17 cellular contexts compared by ENCODE assay signal in the genomic region with DNA sequence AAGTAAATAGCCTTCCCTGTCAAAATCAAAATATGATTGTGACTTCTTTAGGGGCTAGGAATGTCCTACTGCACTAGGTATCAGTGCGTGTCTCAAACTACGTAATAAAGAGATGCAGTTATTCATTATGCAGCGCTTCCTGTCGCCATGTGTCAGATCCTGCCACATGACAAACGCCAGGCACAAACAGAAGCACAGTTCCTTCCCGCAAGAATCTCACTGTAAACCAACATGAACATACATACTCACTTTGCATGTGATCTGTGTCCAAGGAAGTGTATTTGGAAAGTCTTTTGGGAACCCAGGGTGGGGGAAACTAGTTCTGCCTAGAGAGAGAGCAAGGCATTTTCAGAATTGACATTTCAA.
DNase-seq lines count a peak whose midpoint lies in the region; ATAC-seq and TF ChIP-seq lines count a peak whose summit lies in the region.
"Had no signal": no experiment of that assay in that cellular context is flagged by ENCODE, and none has a peak within 500 bp of the region (broad histone marks: within the 10 kb centered on the region; RNA-seq: fewer than 3 reads in every experiment).

No MANE protein-coding gene starts in this region.

- intact Hi-C loops in esophagus squamous epithelium (cut with DNase I) = no loop called here

- H3K4me1 ChIP-seq in esophagus squamous epithelium = no peaks in the 10 kb centered on the region
- H3K4me1 ChIP-seq: tibial nerve had no signal

- H3K4me1 Mint-ChIP-seq in natural killer cell treated with Interleukin-12 subunit alpha and Interleukin-12 subunit beta and Interleukin-15 and Interleukin-18, amount 100 ng/mL, for 72 hours (ENCODE audit: low read depth in 2 of 2) = peaks cover 27 to 52% of the 10 kb centered on the region in 2 donors

- H3K27ac ChIP-seq in esophagus squamous epithelium = no peak overlapping the region
- H3K27ac ChIP-seq: tibial nerve had no signal

- no peaks in the 10 kb centered on the region for H3K9me3 ChIP-seq in esophagus squamous epithelium
- H3K9me3 ChIP-seq: tibial nerve had no signal

- no peaks in the 10 kb centered on the region for H3K36me3 ChIP-seq in esophagus squamous epithelium
- H3K36me3 ChIP-seq: tibial nerve had no signal

- H3K4me3 ChIP-seq in esophagus squamous epithelium = no peak overlapping the region
- H3K4me3 ChIP-seq: tibial nerve had no signal

- H3K9me3 Mint-ChIP-seq in activated naive CD4-positive, alpha-beta T cell treated with anti-CD3 and anti-CD28 coated beads, Interleukin-2, amount 50 U/mL, for 72 hours = peaks cover 6% of the 10 kb centered on the region in 2 donors
- peaks cover 3% of the 10 kb centered on the region for H3K9me3 Mint-ChIP-seq in natural killer cell treated with Interleukin-12 subunit alpha and Interleukin-12 subunit beta and Interleukin-15 and Interleukin-18, amount 100 ng/mL, for 72 hours

- peaks cover 6 to 22% of the 10 kb centered on the region in 2 donors for H3K36me3 Mint-ChIP-seq in activated naive CD4-positive, alpha-beta T cell treated with anti-CD3 and anti-CD28 coated beads, Interleukin-2, amount 50 U/mL, for 72 hours
- peaks cover 16% of the 10 kb centered on the region for H3K36me3 Mint-ChIP-seq in natural killer cell treated with Interleukin-12 subunit alpha and Interleukin-12 subunit beta and Interleukin-15 and Interleukin-18, amount 100 ng/mL, for 72 hours

- peak; percentile 59 to 93 for ATAC-seq in activated naive CD4-positive, alpha-beta T cell treated with anti-CD3 and anti-CD28 coated beads, Interleukin-2, amount 50 U/mL, for 72 hours
- peak in 1 of 2 donors; percentile 92 for ATAC-seq in natural killer cell treated with Interleukin-12 subunit alpha and Interleukin-12 subunit beta and Interleukin-15 and Interleukin-18, amount 100 ng/mL, for 72 hours
- ATAC-seq: right cardiac atrium had no signal

- H3K27me3 Mint-ChIP-seq in natural killer cell treated with Interleukin-12 subunit alpha and Interleukin-12 subunit beta and Interleukin-15 and Interleukin-18, amount 100 ng/mL, for 72 hours = peaks cover 0 to 6% of the 10 kb centered on the region in 2 donors

- in situ Hi-C loops in SK-MEL-5 (cut with HindIII; ENCODE audit: low pct_unique_long_range_greater_than_20kb, low sequenced_read_pairs) = no loop called here

- TF ChIP-seq POLR2A in esophagus squamous epithelium (IDR thresholded peaks at IDR 0.05) = no peak

- no peak for TF ChIP-seq CTCF in esophagus squamous epithelium (IDR thresholded peaks at IDR 0.05)

- peak overlapping the region; percentile 25 for H3K4me3 Mint-ChIP-seq in natural killer cell treated with Interleukin-12 subunit alpha and Interleukin-12 subunit beta and Interleukin-15 and Interleukin-18, amount 100 ng/mL, for 72 hours

- no peaks in the 10 kb centered on the region for H3K27me3 ChIP-seq in esophagus squamous epithelium
- H3K27me3 ChIP-seq: tibial nerve had no signal

- DNase-seq in activated CD4-positive, alpha-beta T cell treated with anti-CD3 and anti-CD28 coated beads for 4 hours = peak; percentile 11 to 13
- DNase-seq in activated CD4-positive, alpha-beta T cell treated with anti-CD3 and anti-CD28 coated beads, Interleukin-2, amount 50 U/mL, for 48 hours = no peak
- peak; percentile 29 for DNase-seq in SK-MEL-5 (ENCODE audit: low read depth, low spot score)
- no peak for DNase-seq in activated naive CD4-positive, alpha-beta T cell treated with anti-CD3 and anti-CD28 coated beads, Interleukin-2, amount 50 U/mL, for 72 hours (ENCODE audit: low spot score in 2 of 2)
- no peak for DNase-seq in natural killer cell treated with Interleukin-12 subunit alpha and Interleukin-12 subunit beta and Interleukin-15 and Interleukin-18, amount 100 ng/mL, for 72 hours (ENCODE audit: low spot score)
- DNase-seq in esophagus squamous epithelium (lab: John Stamatoyannopoulos, UW) = no peak
- no peak for DNase-seq in NCI-H510A (lab: John Stamatoyannopoulos, UW)
- DNase-seq in COLO668 (lab: John Stamatoyannopoulos, UW; ENCODE audit: unreplicated experiment) = no peak
- DNase-seq: activated CD4-positive, CD25-positive, alpha-beta regulatory T cell; anterior cingulate cortex; dermis blood vessel endothelial cell; KBM-7; kidney; NCI-H1417 treated with DMSO at 0.1 percent for 48 hours; right cardiac atrium; SHP77 treated with DMSO at 0.1 percent for 48 hours had no signal

- H3K27ac Mint-ChIP-seq in activated naive CD4-positive, alpha-beta T cell treated with anti-CD3 and anti-CD28 coated beads, Interleukin-2, amount 50 U/mL, for 72 hours = peak overlapping the region in 1 of 2 donors; percentile 70
- H3K27ac Mint-ChIP-seq in natural killer cell treated with Interleukin-12 subunit alpha and Interleukin-12 subunit beta and Interleukin-15 and Interleukin-18, amount 100 ng/mL, for 72 hours = peak overlapping the region; percentile 69 to 80

- WGBS in esophagus squamous epithelium, 2 donors = 60 to 80% methylated on average over 6 of the region's 6 CpGs

Comparison
In these comparisons a context has a peak if more than half of its experiments do, and no peak if none do; other contexts are left out.
1. DNase-seq: peak in activated CD4-positive, alpha-beta T cell treated with anti-CD3 and anti-CD28 coated beads for 4 hours (2 of 2) and SK-MEL-5 (single experiment); none in activated CD4-positive, alpha-beta T cell treated with anti-CD3 and anti-CD28 coated beads, Interleukin-2, amount 50 U/mL, for 48 hours (0 of 2), activated naive CD4-positive, alpha-beta T cell treated with anti-CD3 and anti-CD28 coated beads, Interleukin-2, amount 50 U/mL, for 72 hours (0 of 2), natural killer cell treated with Interleukin-12 subunit alpha and Interleukin-12 subunit beta and Interleukin-15 and Interleukin-18, amount 100 ng/mL, for 72 hours (single experiment), esophagus squamous epithelium (single experiment), NCI-H510A (single experiment) and COLO668 (single experiment).